1 cellular context compared by ENCODE assay signal in genomic region chr11:76169473-76169881, GRCh38.
TF ChIP-seq lines count a peak whose summit lies in the region.

No MANE protein-coding gene starts in this region.

TF ChIP-seq in GM12878, 131 proteins besides CTCF, POLR2A, EP300 and RAD21 (continues in another document):
- TF ChIP-seq RBBP5 (conservative IDR thresholded peaks at IDR 0.05) (no peak), BHLHE40 (IDR thresholded peaks at IDR 0.05; ENCODE audit: borderline replicate concordance in 1 of 2, low read depth in 2 of 2, low read length in 1 of 2) (peak in 1 of 2 experiments; percentile 86; a peak in 2 of 4 replicates), KLF5 (IDR thresholded peaks at IDR 0.05; ENCODE audit: partially characterized antibody) (no peak), MEF2B (IDR thresholded peaks at IDR 0.05; ENCODE audit: partially characterized antibody, poor library complexity, severe bottlenecking) (no peak), FOXK2 (IDR thresholded peaks at IDR 0.05) (no peak), ZNF384 (IDR thresholded peaks at IDR 0.05; ENCODE audit: borderline replicate concordance, low read depth, low read length) (no peak), RELA (IDR thresholded peaks at IDR 0.05; ENCODE audit: borderline replicate concordance, partially characterized antibody) (peak; percentile 73), TBL1XR1 (IDR thresholded peaks at IDR 0.05; ENCODE audit: low read depth, low read length) (no peak), CREM (IDR thresholded peaks at IDR 0.05; ENCODE audit: low read depth) (0 out of 2 replicates have a peak, but pooled peaks have one; percentile 22), FOS (IDR thresholded peaks at IDR 0.05; ENCODE audit: borderline replicate concordance, extremely low read depth, insufficient read length) (no peak), STAT1 (conservative IDR thresholded peaks at IDR 0.05) (no peak), JUNB (IDR thresholded peaks at IDR 0.05) (0 out of 2 replicates have a peak, but pooled peaks have one; percentile 13), ZBTB11 (CRISPR knock-in tag; IDR thresholded peaks at IDR 0.05) (no peak), ATF2 (IDR thresholded peaks at IDR 0.05; ENCODE audit: low read length) (no peak), E2F8 (IDR thresholded peaks at IDR 0.05; ENCODE audit: low read depth, partially characterized antibody) (no peak), SP1 (IDR thresholded peaks at IDR 0.05; ENCODE audit: low read depth, low read length) (peak; percentile 20), CBX3 (IDR thresholded peaks at IDR 0.05; ENCODE audit: borderline replicate concordance, low read depth) (no peak), RELB (IDR thresholded peaks at IDR 0.05; ENCODE audit: low read depth) (no peak), IRF3 (IDR thresholded peaks at IDR 0.05) (no peak), TCF3 (IDR thresholded peaks at IDR 0.05; ENCODE audit: borderline replicate concordance, insufficient read depth, low read depth, low read length) (0 out of 2 replicates have a peak, but pooled peaks have one; percentile 63), WRNIP1 (IDR thresholded peaks at IDR 0.05; ENCODE audit: borderline replicate concordance, low read depth, low read length) (no peak), TARDBP (IDR thresholded peaks at IDR 0.05; ENCODE audit: borderline replicate concordance) (no peak), ZNF217 (IDR thresholded peaks at IDR 0.05) (no peak), RB1 (IDR thresholded peaks at IDR 0.05; ENCODE audit: borderline replicate concordance) (no peak), ZNF592 (IDR thresholded peaks at IDR 0.05) (no peak), MAX (IDR thresholded peaks at IDR 0.05; ENCODE audit: low read depth, low read length) (no peak), ETV6 (conservative IDR thresholded peaks at IDR 0.05 in 1 of 2, IDR thresholded peaks at IDR 0.05 in 1 of 2; ENCODE audit: borderline replicate concordance in 1 of 2, low read depth in 1 of 2) (no peak), IKZF1 (conservative IDR thresholded peaks at IDR 0.05) (peak; percentile 50), CHD4 (IDR thresholded peaks at IDR 0.05) (no peak), YBX1 (IDR thresholded peaks at IDR 0.05) (no peak), E4F1 (IDR thresholded peaks at IDR 0.05; ENCODE audit: borderline replicate concordance, partially characterized antibody) (no peak), CHD1 (IDR thresholded peaks at IDR 0.05; ENCODE audit: low read depth, low read length) (no peak), HCFC1 (IDR thresholded peaks at IDR 0.05; ENCODE audit: low read length) (no peak), ZNF687 (IDR thresholded peaks at IDR 0.05) (no peak), EED (IDR thresholded peaks at IDR 0.05; ENCODE audit: low read depth) (no peak), CREB1 (IDR thresholded peaks at IDR 0.05; ENCODE audit: low read depth) (no peak), LARP7 (IDR thresholded peaks at IDR 0.05) (no peak), IKZF2 (IDR thresholded peaks at IDR 0.05) (peak in 1 of 2 experiments; percentile 32; a peak in 1 of 4 replicates)
